In genomic region chr17:65154770-65155589, GRCh38 we compare ENCODE assay signal across 9 cellular contexts. TPM values are rescaled to one million over a fixed set of nuclear protein-coding genes. Genes with fewer than 3 reads are reported as not detected.
DNase-seq lines count a peak whose midpoint lies in the region; ATAC-seq and TF ChIP-seq lines count a peak whose summit lies in the region.
"Had no signal": no experiment of that assay in that cellular context is flagged by ENCODE, and none has a peak within 500 bp of the region (broad histone marks: within the 10 kb centered on the region; RNA-seq: fewer than 3 reads in every experiment).

No MANE protein-coding gene starts in this region.

- H3K4me3 ChIP-seq in AG04450 (ENCODE audit: low read depth, low read length), result no peak overlapping the region
- no peak overlapping the region for H3K4me3 ChIP-seq in PC-9

- H3K27ac ChIP-seq in AG04450 (ENCODE audit: low read depth, low read length), result no peak overlapping the region
- no peak overlapping the region for H3K27ac ChIP-seq in PC-9

- CTCF ChIA-PET in AG04450 (lab: Charles Lee), result interaction anchor here (2.8 kb wide), 1 partner anchor 18 kb away, joined by 13 read pairs; the partner anchor contains the start of gene RGS9
- CTCF ChIA-PET in PC-9 (lab: Charles Lee), result no interaction called here

- peak overlapping the region; percentile 25 to 33 for H3K27ac Mint-ChIP-seq in natural killer cell
- H3K27ac Mint-ChIP-seq: activated naive CD8-positive, alpha-beta T cell treated with anti-CD3 and anti-CD28 coated beads, Interleukin-2, amount 10 ng/mL, durations not matched to agents 7 days and 5 days had no signal

- POLR2A ChIA-PET in AG04450 (lab: Yijun Ruan, JAX), result interaction anchor here (0.6 to 1.1 kb wide), 4 partner anchors 10 to 193 kb away, joined by 3 to 5 read pairs (median 3); no protein-coding TSS in a partner anchor
- POLR2A ChIA-PET in PC-9 (lab: Charles Lee; ENCODE audit: unreplicated experiment), result no interaction called here

- no peaks in the 10 kb centered on the region for H3K9me3 ChIP-seq in AG04450 (ENCODE audit: control insufficient read depth, insufficient read depth, low read length)
- H3K9me3 ChIP-seq in PC-9 (ENCODE audit: insufficient read depth, low read depth), result no peaks in the 10 kb centered on the region

- no peaks in the 10 kb centered on the region for H4K20me1 ChIP-seq in PC-9 (ENCODE audit: insufficient read depth)

- no peaks in the 10 kb centered on the region for H3K36me3 Mint-ChIP-seq in natural killer cell
- H3K36me3 Mint-ChIP-seq: activated naive CD8-positive, alpha-beta T cell treated with anti-CD3 and anti-CD28 coated beads, Interleukin-2, amount 10 ng/mL, durations not matched to agents 7 days and 5 days had no signal

- H3K9me2 ChIP-seq in PC-9 (ENCODE audit: insufficient read depth), result no peaks in the 10 kb centered on the region

- H3K9me3 Mint-ChIP-seq in natural killer cell, result no peaks in the 10 kb centered on the region
- H3K9me3 Mint-ChIP-seq: activated naive CD8-positive, alpha-beta T cell treated with anti-CD3 and anti-CD28 coated beads, Interleukin-2, amount 10 ng/mL, durations not matched to agents 7 days and 5 days had no signal

- no peaks in the 10 kb centered on the region for H3K4me1 ChIP-seq in PC-9 (replicated peaks; ENCODE audit: insufficient read depth)

- no peaks in the 10 kb centered on the region for H3K79me2 ChIP-seq in PC-9 (ENCODE audit: low read depth)

- no peaks in the 10 kb centered on the region for H3K36me3 ChIP-seq in PC-9 (ENCODE audit: low read depth)

- TF ChIP-seq CTCF in AG04450 (IDR thresholded peaks at IDR 0.05; ENCODE audit: low read depth, low read length) (no peak), natural killer cell (IDR thresholded peaks at IDR 0.05) (no peak), PC-9 (conservative IDR thresholded peaks at IDR 0.05) (no peak)

- H3K4me3 Mint-ChIP-seq in natural killer cell, result no peak overlapping the region
- H3K4me3 Mint-ChIP-seq: activated naive CD8-positive, alpha-beta T cell treated with anti-CD3 and anti-CD28 coated beads, Interleukin-2, amount 10 ng/mL, durations not matched to agents 7 days and 5 days had no signal

- H3K4me2 ChIP-seq in PC-9, result no peak overlapping the region

- DNase-seq in AG04450 (ENCODE audit: low read depth, low spot score) (peak; percentile 29), SIG-M5 treated with dmso at 0.1 percent for 504 hours (lab: John Stamatoyannopoulos, UW; ENCODE audit: unreplicated experiment) (peak; percentile 95), natural killer cell (no peak), NCI-H510A treated with DMSO at 0.1 percent for 48 hours (lab: John Stamatoyannopoulos, UW) (no peak), PC-9 (no peak)
- DNase-seq in stimulated activated CD4-positive, alpha-beta T cell treated with anti-CD3 and anti-CD28 coated beads, Interleukin-4, amount 100 ng/mL, for 4 hours, result no peak
- DNase-seq: activated naive CD8-positive, alpha-beta T cell treated with anti-CD3 and anti-CD28 coated beads, Interleukin-2, amount 10 ng/mL, durations not matched to agents 7 days and 5 days had no signal

- no peaks in the 10 kb centered on the region for H3F3A ChIP-seq in PC-9 (ENCODE audit: insufficient read depth, low read depth)

- intact Hi-C loops in natural killer cell (cut with micrococcal nuclease) (no loop called here), PC-9 (cut with micrococcal nuclease; ENCODE audit: unreplicated experiment) (no loop called here)

- peaks cover 11 to 17% of the 10 kb centered on the region in 2 donors for H3K4me1 Mint-ChIP-seq in natural killer cell

- H2AFZ ChIP-seq in PC-9, result no peak overlapping the region

- ATAC-seq in GM19043 (IDR thresholded peaks at IDR 0.05; ENCODE audit: low read depth, unreplicated experiment), result peak; percentile 94
- ATAC-seq in HG03135 (IDR thresholded peaks at IDR 0.05; ENCODE audit: unreplicated experiment), result peak; percentile 80
- peak; percentile 53 to 86 (median 63) for ATAC-seq in natural killer cell

- BruUV-seq in PC-9 (replicated peaks; lab: Mats Ljungman, UMichigan), result no TSS peak

- H3K27me3 ChIP-seq in AG04450 (ENCODE audit: control insufficient read depth, insufficient read depth, low read length) (peaks cover 3% of the 10 kb centered on the region), PC-9 (ENCODE audit: insufficient read depth, low read depth) (peaks cover 4% of the 10 kb centered on the region)

- no peaks in the 10 kb centered on the region for H3K27me3 Mint-ChIP-seq in natural killer cell (ENCODE audit: low read depth in 2 of 2)

RNA-seq across cellular contexts. Expression of gene RGS9, which starts 17.8 kb away (rescaled TPM):
- polyA plus RNA-seq in AG04450 (2011; rRNA removed), result 2.0 and 2.1 TPM in 2 replicates
- polyA minus RNA-seq in AG04450 (2011; rRNA and poly(A)+ RNA removed), result 1.1 and 1.6 TPM in 2 replicates
- total RNA-seq in natural killer cell, result 10 to 100 TPM; 25.0 to 47.3 (median 37.2) TPM
- 5.7 and 6.1 TPM in 2 replicates for total RNA-seq in PC-9 (2021)

Comparison
In these comparisons a context has a peak if more than half of its experiments do, and no peak if none do; other contexts are left out.
1. DNase-seq: peak in AG04450 (single experiment) and SIG-M5 treated with dmso at 0.1 percent for 504 hours (single experiment); none in natural killer cell (single experiment), NCI-H510A treated with DMSO at 0.1 percent for 48 hours (single experiment), PC-9 (0 of 2) and stimulated activated CD4-positive, alpha-beta T cell treated with anti-CD3 and anti-CD28 coated beads, Interleukin-4, amount 100 ng/mL, for 4 hours (0 of 2).
2. Peak in every context shown above with its lines, with median percentiles within 50 percentile points of each other: ATAC-seq.